In the genomic region with DNA sequence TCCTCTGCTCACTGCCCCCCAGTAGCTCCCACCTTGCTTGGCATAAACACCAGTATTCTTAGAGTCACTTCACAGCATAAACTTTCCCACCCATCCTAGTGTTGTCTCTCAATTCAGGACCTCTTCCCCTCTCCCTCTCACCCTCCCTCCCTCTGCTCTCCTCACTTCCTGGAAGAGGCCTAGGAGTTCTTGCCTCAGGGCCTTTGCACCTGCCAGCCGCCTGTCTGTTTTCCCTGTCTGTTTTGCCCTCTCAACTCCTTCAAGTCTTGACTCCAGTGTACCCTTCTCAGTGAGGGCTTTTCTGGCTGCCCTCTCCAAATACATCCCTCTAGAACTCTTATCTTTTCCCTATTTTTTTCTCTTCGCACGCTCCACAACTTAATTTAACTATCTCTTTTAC, we compare ENCODE assay signal across 28 cellular contexts.
"Had no signal": no experiment of that assay in that cellular context is flagged by ENCODE, and none has a peak within 500 bp of the region (broad histone marks: within the 10 kb centered on the region; RNA-seq: fewer than 3 reads in every experiment).

No MANE protein-coding gene starts in this region.

- H3K4me1 ChIP-seq: adrenal gland, colonic mucosa had no signal

- ATAC-seq: activated CD4-positive, CD25-positive, alpha-beta regulatory T cell treated with anti-CD3 and anti-CD28 coated beads, Interleukin-2, amount 50 U/mL, for 24 hours; activated CD8-positive, alpha-beta memory T cell treated with anti-CD3 and anti-CD28 coated beads, Interleukin-2, amount 10 ng/mL, durations not matched to agents 7 days and 5 days; activated CD8-positive, alpha-beta T cell treated with anti-CD3 and anti-CD28 coated beads, Interleukin-2, amount 10 ng/mL, durations not matched to agents 7 days and 5 days; activated naive CD8-positive, alpha-beta T cell treated with anti-CD3 and anti-CD28 coated beads, Interleukin-2, amount 50 U/mL, for 24 hours; body of pancreas; esophagus mucosa; T-helper 17 cell had no signal

- H3K27ac ChIP-seq: adrenal gland, body of pancreas, cardiac muscle cell, colonic mucosa, WERI-Rb-1 had no signal

- DNase-seq: activated B cell treated with CpG ODN at 0.5 μM for 24 hours; activated CD4-positive, alpha-beta memory T cell treated with anti-CD3 and anti-CD28 coated beads for 36 hours; activated CD4-positive, alpha-beta T cell treated with anti-CD3 and anti-CD28 coated beads, Interleukin-2, amount 10 ng/mL, durations not matched to agents 24 days and 14 days; activated CD8-positive, alpha-beta memory T cell treated with anti-CD3 and anti-CD28 coated beads, Interleukin-2, amount 10 ng/mL, durations not matched to agents 7 days and 5 days; activated CD8-positive, alpha-beta memory T cell treated with anti-CD3 and anti-CD28 coated beads, Interleukin-2, amount 50 U/mL, for 4 hours; activated CD8-positive, alpha-beta T cell treated with anti-CD3 and anti-CD28 coated beads, Interleukin-2, amount 10 ng/mL, durations not matched to agents 7 days and 5 days; activated effector memory CD4-positive, alpha-beta T cell treated with anti-CD3 and anti-CD28 coated beads, Interleukin-2, amount 50 U/mL, for 16 hours; activated naive CD4-positive, alpha-beta T cell treated with anti-CD3 and anti-CD28 coated beads for 36 hours; activated naive CD8-positive, alpha-beta T cell treated with anti-CD3 and anti-CD28 coated beads for 36 hours; activated naive CD8-positive, alpha-beta T cell treated with anti-CD3 and anti-CD28 coated beads, Interleukin-2, amount 50 U/mL, for 24 hours; activated T-cell treated with anti-CD3 and anti-CD28 coated beads, Interleukin-2, amount 50 U/mL, for 1 hour; activated T-cell treated with anti-CD3 and anti-CD28 coated beads, Interleukin-2, amount 50 U/mL, for 48 hours; adrenal gland; amygdala; aorta; body of pancreas; central memory CD4-positive, alpha-beta T cell; cerebellar nuclear complex; effector CD8-positive, alpha-beta T cell; foreskin fibroblast; T-helper 1 cell; T-helper 17 cell; T1000; WERI-Rb-1 had no signal

- H3K36me3 ChIP-seq: adrenal gland, cardiac muscle cell, colonic mucosa, WERI-Rb-1 had no signal

- H3K27me3 ChIP-seq: adrenal gland, body of pancreas, cardiac muscle cell, colonic mucosa had no signal

- H3K9me3 ChIP-seq: adrenal gland, body of pancreas, colonic mucosa had no signal

- H3K4me3 ChIP-seq: adrenal gland, body of pancreas, cardiac muscle cell, colonic mucosa had no signal
